Comparison of ENCODE assay signal across 8 cellular contexts in genomic region chr19:1274081-1274851, GRCh38. TPM values are rescaled to one million over a fixed set of nuclear protein-coding genes. Genes with fewer than 3 reads are reported as not detected.
A peak's percentile ranks its signal among the peaks of the same experiment; 100 is the strongest.
DNase-seq lines count a peak whose midpoint lies in the region; ATAC-seq and TF ChIP-seq lines count a peak whose summit lies in the region.

No MANE protein-coding gene starts in this region.

- H3K36me3 Mint-ChIP-seq in central memory CD8-positive, alpha-beta T cell (ENCODE audit: insufficient read depth): peaks cover 63% of the 10 kb centered on the region
- peaks cover 0 to 5% of the 10 kb centered on the region in 2 donors for H3K36me3 Mint-ChIP-seq in naive B cell

- WGBS in HUES64: 87% methylated on average over 46 of the region's 46 CpGs

- peaks cover 61% of the 10 kb centered on the region for H3K36me3 ChIP-seq in HUES64 (ENCODE audit: insufficient read depth, low read length)

- H3K27me3 Mint-ChIP-seq in central memory CD8-positive, alpha-beta T cell: no peaks in the 10 kb centered on the region
- H3K27me3 Mint-ChIP-seq in naive B cell: no peaks in the 10 kb centered on the region

- peaks cover 13% of the 10 kb centered on the region for H3K4me1 ChIP-seq in HUES64 (ENCODE audit: insufficient read depth, low read length)

- no peak for TF ChIP-seq CTCF in AG04450 (IDR thresholded peaks at IDR 0.05; ENCODE audit: low read depth, low read length)

- H3K4me3 ChIP-seq in AG04450 (ENCODE audit: low read depth, low read length): peak overlapping the region; percentile 51
- peak overlapping the region; percentile 90 for H3K4me3 ChIP-seq in HUES64 (ENCODE audit: low read length)

- peak overlapping the region; percentile 95 for H3K27ac Mint-ChIP-seq in central memory CD8-positive, alpha-beta T cell (ENCODE audit: low read depth)
- peak overlapping the region; percentile 76 to 98 (median 91) for H3K27ac Mint-ChIP-seq in naive B cell

- H3K9ac ChIP-seq in HUES64 (ENCODE audit: low read depth, low read length): peak overlapping the region; percentile 100

- DNase-seq in AG04450 (ENCODE audit: low read depth, low spot score) (no peak), naive B cell (no peak), KG1 (lab: John Stamatoyannopoulos, UW) (no peak), NCI-H1105 treated with DMSO at 0.1 percent for 48 hours (lab: John Stamatoyannopoulos, UW) (no peak)
- no peak for DNase-seq in central memory CD8-positive, alpha-beta T cell (ENCODE audit: low spot score in 2 of 2)

- peaks cover 12% of the 10 kb centered on the region; the same call in 1 of the 2 replicates for H3K9me3 ChIP-seq in AG04450 (ENCODE audit: control insufficient read depth, insufficient read depth, low read length)
- no peaks in the 10 kb centered on the region for H3K9me3 ChIP-seq in HUES64 (ENCODE audit: insufficient read depth, low read depth, low read length)

- H3K4me1 Mint-ChIP-seq in central memory CD8-positive, alpha-beta T cell: peaks cover 47% of the 10 kb centered on the region
- H3K4me1 Mint-ChIP-seq in naive B cell: peaks cover 44 to 62% (median 57%) of the 10 kb centered on the region in 3 donors

- peak overlapping the region; percentile 57 for H3K4me3 Mint-ChIP-seq in central memory CD8-positive, alpha-beta T cell
- peak overlapping the region; percentile 32 to 96 (median 74) for H3K4me3 Mint-ChIP-seq in naive B cell

- no peak for ATAC-seq in central memory CD8-positive, alpha-beta T cell (replicated peaks; ENCODE audit: extremely low read depth, poor library complexity, severe bottlenecking)
- no peak for ATAC-seq in naive B cell (ENCODE audit: low read depth in 2 of 2)
- no peak for ATAC-seq in HG02588 (IDR thresholded peaks at IDR 0.05; ENCODE audit: unreplicated experiment)
- ATAC-seq in HG03565 (IDR thresholded peaks at IDR 0.05; ENCODE audit: unreplicated experiment): no peak

- POLR2A ChIA-PET in AG04450 (lab: Yijun Ruan, JAX): interaction anchor here (0.9 to 2.5 kb wide), 4 partner anchors 13 to 30 kb away, joined by 3 to 13 read pairs (median 6); no protein-coding TSS in a partner anchor

- H3K27me3 ChIP-seq in AG04450 (ENCODE audit: control insufficient read depth, insufficient read depth, low read length): no peaks in the 10 kb centered on the region
- no peaks in the 10 kb centered on the region for H3K27me3 ChIP-seq in HUES64 (ENCODE audit: insufficient read depth, low read length)

- CTCF ChIA-PET in AG04450 (lab: Charles Lee): interaction anchor here (0.7 to 2.6 kb wide), 3 partner anchors 30 to 161 kb away, joined by 3 to 12 read pairs (median 4); no protein-coding TSS in a partner anchor

- peak overlapping the region; percentile 73 for H3K27ac ChIP-seq in AG04450 (ENCODE audit: low read depth, low read length)
- H3K27ac ChIP-seq in HUES64 (ENCODE audit: low read depth, low read length): peak overlapping the region; percentile 100

- no peaks in the 10 kb centered on the region for H3K9me3 Mint-ChIP-seq in central memory CD8-positive, alpha-beta T cell
- H3K9me3 Mint-ChIP-seq in naive B cell: no peaks in the 10 kb centered on the region

RNA-seq across cellular contexts. Expression of gene FAM174C, which starts 1.1 kb away (rescaled TPM):
- polyA plus RNA-seq in AG04450 (2011; rRNA removed): 16.6 and 29.1 TPM in 2 replicates
- polyA minus RNA-seq in AG04450 (2011; rRNA and poly(A)+ RNA removed): 3.8 and 4.7 TPM in 2 replicates
- polyA plus RNA-seq in HUES64 (2013, experiment 1 of 2): 31.0 TPM
- polyA plus RNA-seq in HUES64 (2013, experiment 2 of 2): 30.9 TPM
- 10 to 100 TPM; 48.9 to 80.0 (median 64.7) TPM for polyA plus RNA-seq in naive B cell (ENCODE audit: low read depth in 6 of 6)

RNA-seq across cellular contexts. Expression of gene CIRBP, which starts 5.1 kb away (rescaled TPM):
- polyA plus RNA-seq in AG04450 (2011; rRNA removed): 269 and 274 TPM in 2 replicates
- 121 and 143 TPM in 2 replicates for polyA minus RNA-seq in AG04450 (2011; rRNA and poly(A)+ RNA removed)
- 162 TPM for polyA plus RNA-seq in HUES64 (2013, experiment 1 of 2)
- polyA plus RNA-seq in HUES64 (2013, experiment 2 of 2): 166 TPM
- 100 to 1,000 TPM; 253 to 449 (median 334) TPM for polyA plus RNA-seq in naive B cell (ENCODE audit: low read depth in 6 of 6)

RNA-seq across cellular contexts. Expression of gene EFNA2, which starts 11.4 kb away (rescaled TPM):
- polyA plus RNA-seq in AG04450 (2011; rRNA removed): not detected in 2 replicates
- not detected in 2 replicates for polyA minus RNA-seq in AG04450 (2011; rRNA and poly(A)+ RNA removed)
- 7.6 TPM for polyA plus RNA-seq in HUES64 (2013, experiment 1 of 2)
- 12.2 TPM for polyA plus RNA-seq in HUES64 (2013, experiment 2 of 2)
- not detected for polyA plus RNA-seq in naive B cell (ENCODE audit: low read depth in 6 of 6)

RNA-seq across cellular contexts. Expression of gene MIDN, which starts 25.9 kb away (rescaled TPM):
- polyA plus RNA-seq in AG04450 (2011; rRNA removed) (6.6 and 10.6 TPM in 2 replicates), naive B cell (ENCODE audit: low read depth in 6 of 6) (1 to 10 TPM in 5 of 6 donors, under 1 TPM in 1; 0.78 to 5.5 (median 2.7) TPM)
- 16.1 and 21.3 TPM in 2 replicates for polyA minus RNA-seq in AG04450 (2011; rRNA and poly(A)+ RNA removed)
- 116 TPM for polyA plus RNA-seq in HUES64 (2013, experiment 1 of 2)
- polyA plus RNA-seq in HUES64 (2013, experiment 2 of 2): 108 TPM

RNA-seq across cellular contexts. Expression of gene ATP5F1D, which starts 32.7 kb away (rescaled TPM):
- polyA plus RNA-seq in AG04450 (2011; rRNA removed): 36.4 and 55.1 TPM in 2 replicates
- polyA minus RNA-seq in AG04450 (2011; rRNA and poly(A)+ RNA removed): 19.4 and 21.4 TPM in 2 replicates
- 131 TPM for polyA plus RNA-seq in HUES64 (2013, experiment 1 of 2)
- 132 TPM for polyA plus RNA-seq in HUES64 (2013, experiment 2 of 2)
- polyA plus RNA-seq in naive B cell (ENCODE audit: low read depth in 6 of 6): 100 to 1,000 TPM; 132 to 222 (median 199) TPM
